In genomic region chr7:37195388-37195787, GRCh38 we compare ENCODE assay signal across 27 cellular contexts.
"Had no signal": no experiment of that assay in that cellular context is flagged by ENCODE, and none has a peak within 500 bp of the region (broad histone marks: within the 10 kb centered on the region; RNA-seq: fewer than 3 reads in every experiment).

No MANE protein-coding gene starts in this region.

- H3K4me3 Mint-ChIP-seq: natural killer cell treated with Interleukin-12 subunit alpha and Interleukin-12 subunit beta and Interleukin-15 and Interleukin-18, amount 100 ng/mL, for 72 hours; nephron progenitor cell; neural crest cell; stimulated activated effector memory CD8-positive, alpha-beta T cell treated with anti-CD3 and anti-CD28 coated beads, Interleukin-12 subunit alpha, Interleukin-12 subunit beta, amount 100 ng/mL, for 72 hours; stimulated activated naive B cell treated with anti-CD40 and anti-IgM and Interleukin-4, amounts not matched to agents 10 μg/mL and 1 μg/mL and 100 μg/mL, for 72 hours; stimulated activated naive CD8-positive, alpha-beta T cell treated with anti-CD3 and anti-CD28 coated beads, Interleukin-15, Interleukin-2, amounts not matched to agents 100 ng/mL and 50 ng/mL, for 24 hours had no signal

- H3K27ac ChIP-seq: neutrophil, pancreas, prostate gland, right lobe of liver, sigmoid colon, stomach, thoracic aorta, thyroid gland, upper lobe of left lung, vagina had no signal

- H3K27ac Mint-ChIP-seq: nephron progenitor cell; stimulated activated effector memory CD8-positive, alpha-beta T cell treated with anti-CD3 and anti-CD28 coated beads, Interleukin-12 subunit alpha, Interleukin-12 subunit beta, amount 100 ng/mL, for 72 hours; stimulated activated naive B cell treated with anti-CD40 and anti-IgM and Interleukin-4, amounts not matched to agents 10 μg/mL and 1 μg/mL and 100 μg/mL, for 72 hours; stimulated activated naive CD8-positive, alpha-beta T cell treated with anti-CD3 and anti-CD28 coated beads, Interleukin-15, Interleukin-2, amounts not matched to agents 100 ng/mL and 50 ng/mL, for 24 hours had no signal

- H3K9me3 ChIP-seq: neutrophil, pancreas, prostate gland, right atrium auricular region, right lobe of liver, sigmoid colon, stomach, thoracic aorta, thyroid gland, tibial nerve, upper lobe of left lung, vagina had no signal

- H3K4me1 ChIP-seq: pancreas, prostate gland had no signal

- DNase-seq: nephron progenitor cell; nucleus accumbens; pancreas; retina; right lobe of liver; sigmoid colon; small intestine; stimulated activated CD4-positive, alpha-beta T cell treated with anti-CD3 and anti-CD28 coated beads, Interleukin-15, amount 100 ng/mL, for 24 hours; stimulated activated CD4-positive, alpha-beta T cell treated with anti-CD3 and anti-CD28 coated beads, Interleukin-2, amount 100 ng/mL, for 24 hours; stimulated activated CD4-positive, alpha-beta T cell treated with anti-CD3 and anti-CD28 coated beads, Interleukin-2, amount 100 ng/mL, for 48 hours; stimulated activated CD4-positive, alpha-beta T cell treated with anti-CD3 and anti-CD28 coated beads, Interleukin-4, amount 100 ng/mL, for 24 hours; stimulated activated naive B cell treated with anti-CD40 and anti-IgM and Interleukin-4, amounts not matched to agents 10 μg/mL and 1 μg/mL and 100 μg/mL, for 72 hours; stimulated activated naive CD4-positive, alpha-beta T cell treated with Interleukin-2 at 50 U/mL for 16 hours; stomach; thyroid gland; trophoblast cell had no signal

- ATAC-seq: natural killer cell treated with Interleukin-12 subunit alpha and Interleukin-12 subunit beta and Interleukin-15 and Interleukin-18, amount 100 ng/mL, for 72 hours; pancreas; right lobe of liver; stimulated activated effector memory CD8-positive, alpha-beta T cell treated with anti-CD3 and anti-CD28 coated beads, Interleukin-12 subunit alpha, Interleukin-12 subunit beta, amount 100 ng/mL, for 72 hours; stimulated activated naive B cell treated with anti-CD40 and anti-IgM and Interleukin-4, amounts not matched to agents 10 μg/mL and 1 μg/mL and 100 μg/mL, for 72 hours had no signal

- H3K9me3 Mint-ChIP-seq: natural killer cell treated with Interleukin-12 subunit alpha and Interleukin-12 subunit beta and Interleukin-15 and Interleukin-18, amount 100 ng/mL, for 72 hours; nephron progenitor cell; neural crest cell; stimulated activated effector memory CD8-positive, alpha-beta T cell treated with anti-CD3 and anti-CD28 coated beads, Interleukin-12 subunit alpha, Interleukin-12 subunit beta, amount 100 ng/mL, for 72 hours; stimulated activated naive B cell treated with anti-CD40 and anti-IgM and Interleukin-4, amounts not matched to agents 10 μg/mL and 1 μg/mL and 100 μg/mL, for 72 hours; stimulated activated naive CD8-positive, alpha-beta T cell treated with anti-CD3 and anti-CD28 coated beads, Interleukin-15, Interleukin-2, amounts not matched to agents 100 ng/mL and 50 ng/mL, for 24 hours had no signal

- H3K27me3 Mint-ChIP-seq: natural killer cell treated with Interleukin-12 subunit alpha and Interleukin-12 subunit beta and Interleukin-15 and Interleukin-18, amount 100 ng/mL, for 72 hours; stimulated activated naive B cell treated with anti-CD40 and anti-IgM and Interleukin-4, amounts not matched to agents 10 μg/mL and 1 μg/mL and 100 μg/mL, for 72 hours; stimulated activated naive CD8-positive, alpha-beta T cell treated with anti-CD3 and anti-CD28 coated beads, Interleukin-15, Interleukin-2, amounts not matched to agents 100 ng/mL and 50 ng/mL, for 24 hours had no signal

- H3K4me3 ChIP-seq: pancreas, prostate gland, right atrium auricular region, right lobe of liver, sigmoid colon, stomach, thoracic aorta, thyroid gland, tibial nerve, upper lobe of left lung, vagina had no signal

- H3K27me3 ChIP-seq: neutrophil, pancreas, right atrium auricular region, right lobe of liver, sigmoid colon, stomach, thyroid gland, tibial nerve, upper lobe of left lung, vagina had no signal

- H3K36me3 Mint-ChIP-seq: natural killer cell treated with Interleukin-12 subunit alpha and Interleukin-12 subunit beta and Interleukin-15 and Interleukin-18, amount 100 ng/mL, for 72 hours had no signal
